In genomic region chr14:61768240-61768639, GRCh38 we compare ENCODE assay signal across 1 cellular context.
TF ChIP-seq lines count a peak whose summit lies in the region.

No MANE protein-coding gene starts in this region.

TF ChIP-seq in SK-N-SH treated with all-trans-retinoic acid at 6 μM for 48 hours, 23 proteins besides CTCF, POLR2A, EP300 and RAD21 (continued from another document):
- TF ChIP-seq CSRNP3 (CRISPR knock-in tag; IDR thresholded peaks at IDR 0.05) (peak; percentile 45; the same call in 1 of the 2 replicates), ZC3H10 (CRISPR knock-in tag; IDR thresholded peaks at IDR 0.05) (no peak), POU6F1 (CRISPR knock-in tag; IDR thresholded peaks at IDR 0.05; ENCODE audit: borderline replicate concordance, low read depth) (no peak), TOX (CRISPR knock-in tag; IDR thresholded peaks at IDR 0.05; ENCODE audit: borderline replicate concordance) (no peak), ZFP3 (CRISPR knock-in tag; IDR thresholded peaks at IDR 0.05) (no peak), ZFP30 (CRISPR knock-in tag; IDR thresholded peaks at IDR 0.05) (no peak), CREB5 (CRISPR knock-in tag; IDR thresholded peaks at IDR 0.05; ENCODE audit: low read depth) (0 out of 2 replicates have a peak, but pooled peaks have one; percentile 25), ISL1 (CRISPR knock-in tag; IDR thresholded peaks at IDR 0.05) (peak; percentile 37; the same call in 1 of the 2 replicates)
